ENCODE assay signal across 8 cellular contexts in genomic region chr15:58048261-58048660, GRCh38. TPM values are rescaled to one million over a fixed set of nuclear protein-coding genes. Genes with fewer than 3 reads are reported as not detected.
"Had no signal": no experiment of that assay in that cellular context is flagged by ENCODE, and none has a peak within 500 bp of the region (broad histone marks: within the 10 kb centered on the region; RNA-seq: fewer than 3 reads in every experiment).

No MANE protein-coding gene starts in this region.

- DNase-seq: H9, HCEC 1CT, IMR-90, KBM-7 had no signal

- H3K9me3 Mint-ChIP-seq: GM23338 had no signal

- H3K4me3 Mint-ChIP-seq: GM23338, H9 had no signal

- H3K4me3 ChIP-seq: GM23338 had no signal

- FAIRE-seq: H1, H54, HTR-8/SVneo had no signal

- ATAC-seq: GM23338 had no signal

- H3K27ac Mint-ChIP-seq: GM23338, H9 had no signal

- H3K4me2 ChIP-seq: GM23338 had no signal

- H2AFZ ChIP-seq: GM23338 had no signal

RNA-seq across cellular contexts. Expression of gene ALDH1A2, which starts 17.2 kb away (rescaled TPM):
- total RNA-seq: IMR-90 had no signal
- polyA plus RNA-seq: GM23338, IMR-90 had no signal
